ENCODE assay signal across 1 cellular context in genomic region chr7:156950381-156950858, GRCh38.
TF ChIP-seq lines count a peak whose summit lies in the region.

No MANE protein-coding gene starts in this region.

TF ChIP-seq in K562, 482 proteins besides CTCF, POLR2A, EP300 and RAD21 (continued from another document and continues in another):
- TF ChIP-seq YY1 (IDR thresholded peaks at IDR 0.05; ENCODE audit: borderline replicate concordance in 1 of 3, control insufficient read depth in 1 of 3, extremely low read depth in 1 of 3, insufficient read depth in 3 of 3, insufficient read length in 1 of 3, insufficient replicate concordance in 2 of 3, low read depth in 1 of 3, low read length in 2 of 3) (no peak), POLR3A (IDR thresholded peaks at IDR 0.05; ENCODE audit: borderline replicate concordance, extremely low read depth, insufficient read depth, insufficient read length) (no peak), TCF7L2 (IDR thresholded peaks at IDR 0.05; ENCODE audit: low read depth, low read length) (no peak), KAT2B (IDR thresholded peaks at IDR 0.05; ENCODE audit: low read depth, low read length) (no peak), FOXA3 (CRISPR knock-in tag; conservative IDR thresholded peaks at IDR 0.05 in 1 of 2, IDR thresholded peaks at IDR 0.05 in 1 of 2) (no peak), FOXK2 (conservative IDR thresholded peaks at IDR 0.05 in 1 of 2, IDR thresholded peaks at IDR 0.05 in 1 of 2; ENCODE audit: low read depth in 2 of 2) (no peak), POU5F1 (IDR thresholded peaks at IDR 0.05; ENCODE audit: borderline replicate concordance, low read depth, low read length, partially characterized antibody) (no peak), AFF1 (IDR thresholded peaks at IDR 0.05; ENCODE audit: low read depth in 1 of 2, partially characterized antibody in 2 of 2) (no peak), BDP1 (IDR thresholded peaks at IDR 0.05; ENCODE audit: insufficient read depth, insufficient read length) (no peak), EGR1 (conservative IDR thresholded peaks at IDR 0.05) (no peak; the same call in 1 of the 2 replicates), SRSF1 (IDR thresholded peaks at IDR 0.05; ENCODE audit: low read depth, low read length) (no peak), ZBTB43 (CRISPR knock-in tag; IDR thresholded peaks at IDR 0.05) (0 out of 2 replicates have a peak, but pooled peaks have one; percentile 15), SMARCE1 (IDR thresholded peaks at IDR 0.05) (peak; percentile 54), ZNF586 (CRISPR knock-in tag; conservative IDR thresholded peaks at IDR 0.05) (no peak), RNF2 (IDR thresholded peaks at IDR 0.05) (no peak), ZNF174 (CRISPR knock-in tag; IDR thresholded peaks at IDR 0.05) (no peak), HINFP (tag; conservative IDR thresholded peaks at IDR 0.05; ENCODE audit: low read depth) (0 out of 2 replicates have a peak, but pooled peaks have one; percentile 13), CC2D1A (IDR thresholded peaks at IDR 0.05) (no peak), NCOA4 (IDR thresholded peaks at IDR 0.05; ENCODE audit: partially characterized antibody) (no peak), ZNF407 (IDR thresholded peaks at IDR 0.05; ENCODE audit: low read depth) (peak; percentile 56; the same call in 1 of the 2 replicates), TOE1 (IDR thresholded peaks at IDR 0.05; ENCODE audit: borderline replicate concordance) (peak; percentile 71; the same call in 1 of the 2 replicates), TOE1 (CRISPR knock-in tag; IDR thresholded peaks at IDR 0.05; ENCODE audit: borderline replicate concordance, low read depth) (no peak), NR3C1 (CRISPR knock-in tag; IDR thresholded peaks at IDR 0.05) (no peak), ZNF311 (CRISPR knock-in tag; IDR thresholded peaks at IDR 0.05) (no peak), XRCC4 (IDR thresholded peaks at IDR 0.05; ENCODE audit: extremely low read depth, insufficient read depth, insufficient read length) (no peak), CBFA2T3 (IDR thresholded peaks at IDR 0.05) (no peak), SAFB2 (IDR thresholded peaks at IDR 0.05; ENCODE audit: borderline replicate concordance, low read depth, low read length, severe bottlenecking) (no peak), PBX2 (CRISPR knock-in tag; IDR thresholded peaks at IDR 0.05; ENCODE audit: low read depth) (no peak), PBX2 (tag; conservative IDR thresholded peaks at IDR 0.05; ENCODE audit: low read depth) (no peak), ZNF41 (CRISPR knock-in tag; conservative IDR thresholded peaks at IDR 0.05) (no peak), U2AF1 (optimal IDR thresholded peaks at IDR 0.05; ENCODE audit: low read depth, low read length) (no peak), TCF15 (CRISPR knock-in tag; IDR thresholded peaks at IDR 0.05) (no peak), MAZ (CRISPR knock-in tag; conservative IDR thresholded peaks at IDR 0.05 in 1 of 2, IDR thresholded peaks at IDR 0.05 in 1 of 2) (no peak), CBX5 (IDR thresholded peaks at IDR 0.05; ENCODE audit: borderline replicate concordance, low read depth) (no peak), ZNF609 (CRISPR knock-in tag; IDR thresholded peaks at IDR 0.05; ENCODE audit: borderline replicate concordance) (no peak)
